In the genomic region with DNA sequence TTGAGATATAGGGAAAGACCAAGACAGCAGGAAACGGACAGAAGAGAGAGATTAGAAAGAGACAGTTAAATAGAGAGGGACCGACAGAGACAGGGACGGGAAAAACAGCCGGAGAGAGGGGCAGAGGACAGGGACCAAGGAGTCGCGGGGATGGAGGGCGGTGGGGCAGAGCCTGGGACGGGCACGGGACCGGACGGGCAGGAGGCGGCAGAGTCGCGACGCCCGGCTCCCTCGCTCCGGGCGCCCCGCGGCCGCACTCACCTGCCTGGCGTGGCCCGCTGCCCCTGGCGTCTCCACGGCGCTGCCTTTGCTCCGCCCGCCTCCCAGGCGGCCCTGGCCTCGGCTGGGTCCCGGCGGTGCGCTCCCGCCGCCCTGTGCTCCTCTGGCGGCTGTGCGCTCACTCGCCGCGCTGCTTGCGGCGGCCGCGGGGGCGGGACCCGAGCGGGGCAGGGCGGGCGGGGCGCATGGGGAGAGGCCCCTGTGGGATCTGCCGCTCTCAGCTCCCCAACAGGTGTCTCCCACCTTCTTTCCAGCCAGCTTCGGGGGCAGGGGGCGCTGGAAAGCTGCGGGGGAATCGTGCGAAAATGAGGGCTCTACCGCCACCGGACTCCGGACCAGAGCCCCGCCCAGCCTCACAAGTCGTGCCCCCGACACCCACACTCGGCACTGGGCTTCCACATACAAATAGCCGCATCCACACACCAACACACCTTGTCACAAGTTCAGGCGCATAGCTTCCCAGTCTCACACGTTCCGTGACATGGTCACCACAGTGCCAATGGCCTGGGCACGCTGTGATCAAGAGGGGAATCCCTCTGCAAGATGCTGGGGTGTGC, we compare ENCODE assay signal across 8 cellular contexts. TPM values are rescaled to one million over a fixed set of nuclear protein-coding genes. Genes with fewer than 3 reads are reported as not detected.
A peak's percentile ranks its signal among the peaks of the same experiment; 100 is the strongest.
DNase-seq lines count a peak whose midpoint lies in the region; ATAC-seq, FAIRE-seq and TF ChIP-seq lines count a peak whose summit lies in the region.

A gene with protein sequence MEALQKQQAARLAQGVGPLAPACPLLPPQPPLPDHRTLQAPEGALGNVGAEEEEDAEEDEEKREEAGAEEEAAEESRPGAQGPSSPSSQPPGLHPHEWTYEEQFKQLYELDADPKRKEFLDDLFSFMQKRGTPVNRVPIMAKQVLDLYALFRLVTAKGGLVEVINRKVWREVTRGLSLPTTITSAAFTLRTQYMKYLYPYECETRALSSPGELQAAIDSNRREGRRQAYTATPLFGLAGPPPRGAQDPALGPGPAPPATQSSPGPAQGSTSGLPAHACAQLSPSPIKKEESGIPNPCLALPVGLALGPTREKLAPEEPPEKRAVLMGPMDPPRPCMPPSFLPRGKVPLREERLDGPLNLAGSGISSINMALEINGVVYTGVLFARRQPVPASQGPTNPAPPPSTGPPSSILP (minus strand): TSS at position 411 of the 836 bp plus-strand sequence. CDS start 1,052 bp downstream, outside the sequence.

- H3K4me1 ChIP-seq in gastrocnemius medialis, result peaks cover 0 to 13% of the 10 kb centered on the region in 2 donors

- peak; percentile 84 for FAIRE-seq in GM12891 (lab: Jason Lieb, UNC)

- TF ChIP-seq CTCF in gastrocnemius medialis (IDR thresholded peaks at IDR 0.05 in 4 of 5, conservative IDR thresholded peaks at IDR 0.05 in 1 of 5), result no peak

- intact Hi-C loops in left cardiac atrium (cut with DNase I) (no loop called here), gastrocnemius medialis (cut with DNase I; ENCODE audit: low total_unique reads) (loop anchor here (1.0 kb wide), 1 partner anchor 17 kb away; a partner anchor contains a TSS)

- no peak for DNase-seq in GM12891 (ENCODE audit: insufficient read length, low spot score)
- DNase-seq in NCI-H146 treated with DMSO at 0.1 percent for 48 hours (lab: John Stamatoyannopoulos, UW; ENCODE audit: unreplicated experiment), result peak; percentile 39
- DNase-seq in activated naive CD4-positive, alpha-beta T cell treated with Interleukin-2 at 50 U/mL for 16 hours, result peak; percentile 58
- peak; percentile 31 for DNase-seq in left cardiac atrium
- no peak for DNase-seq in gastrocnemius medialis
- DNase-seq in amniotic stem cell (lab: John Stamatoyannopoulos, UW), result no peak

- no peaks in the 10 kb centered on the region for H3K9me3 ChIP-seq in gastrocnemius medialis

- peak within 1 kb of the TSS; percentile 37 to 58 (median 48) for H3K4me3 ChIP-seq in gastrocnemius medialis

- in situ Hi-C loops in gastrocnemius medialis (cut with MboI; ENCODE audit: low sequenced_read_pairs in 4 of 4), result no loop called here

- H3K27me3 ChIP-seq in gastrocnemius medialis, result peaks cover 49 to 57% (median 57%) of the 10 kb centered on the region in 3 donors

- H3K36me3 ChIP-seq in gastrocnemius medialis, result no peaks in the 10 kb centered on the region

- no peak for TF ChIP-seq POLR2A in GM12891 (IDR thresholded peaks at IDR 0.05; ENCODE audit: low read depth, low read length)
- TF ChIP-seq POLR2A in gastrocnemius medialis (IDR thresholded peaks at IDR 0.05), result no peak

- ATAC-seq in left cardiac atrium, result peak; percentile 75 to 83
- peak; percentile 34 to 48 for ATAC-seq in gastrocnemius medialis
- ATAC-seq in GM21619 (IDR thresholded peaks at IDR 0.05; ENCODE audit: unreplicated experiment), result no peak
- no peak for ATAC-seq in GM19035 (IDR thresholded peaks at IDR 0.05; ENCODE audit: unreplicated experiment)

- H3K27ac ChIP-seq in gastrocnemius medialis, result no peak within 1 kb of the TSS

TF ChIP-seq in GM12891, 5 proteins besides CTCF, POLR2A, EP300 and RAD21:
- TF ChIP-seq SPI1 (IDR thresholded peaks at IDR 0.05; ENCODE audit: low read depth, low read length) (no peak), PAX5 (IDR thresholded peaks at IDR 0.05; ENCODE audit: insufficient read depth, low read length, severe bottlenecking) (no peak), TAF1 (IDR thresholded peaks at IDR 0.05; ENCODE audit: low read depth, low read length) (no peak), POLR2AphosphoS5 (IDR thresholded peaks at IDR 0.05; ENCODE audit: low read depth, low read length) (no peak), POU2F2 (IDR thresholded peaks at IDR 0.05; ENCODE audit: low read depth, low read length) (no peak)

RNA-seq across cellular contexts. Expression of the gene that starts here (rescaled TPM):
- not detected for polyA plus RNA-seq in GM12891 (2012; ENCODE audit: low read depth, missing spikeins)
- total RNA-seq in left cardiac atrium (not detected), gastrocnemius medialis (not detected)

Comparison
In these comparisons a context has a peak if more than half of its experiments do, and no peak if none do; other contexts are left out.
1. Peak in DNase-seq and ATAC-seq in left cardiac atrium; RNA of the gene not detected or under 1 TPM.
2. Peak in ATAC-seq and H3K4me3 ChIP-seq in gastrocnemius medialis; RNA of the gene not detected or under 1 TPM.
3. DNase-seq: peak in NCI-H146 treated with DMSO at 0.1 percent for 48 hours (single experiment) and activated naive CD4-positive, alpha-beta T cell treated with Interleukin-2 at 50 U/mL for 16 hours (single experiment); none in GM12891 (single experiment), gastrocnemius medialis (0 of 2) and amniotic stem cell (single experiment).